9 cellular contexts compared by ENCODE assay signal in genomic region chr19:13055213-13056051, GRCh38. TPM values are rescaled to one million over a fixed set of nuclear protein-coding genes. Genes with fewer than 3 reads are reported as not detected.
A peak's percentile ranks its signal among the peaks of the same experiment; 100 is the strongest.
DNase-seq lines count a peak whose midpoint lies in the region; ATAC-seq and TF ChIP-seq lines count a peak whose summit lies in the region.
"Had no signal": no experiment of that assay in that cellular context is flagged by ENCODE, and none has a peak within 500 bp of the region (broad histone marks: within the 10 kb centered on the region; RNA-seq: fewer than 3 reads in every experiment).

No MANE protein-coding gene starts in this region.

- DNase-seq in BE2C: peak; percentile 69
- DNase-seq in SK-N-SH: peak; percentile 89
- peak; percentile 94 to 98 for DNase-seq in foreskin fibroblast
- peak; percentile 95 for DNase-seq in osteocyte (ENCODE audit: extremely low spot score, unreplicated experiment)
- DNase-seq in erythroblast (lab: John Stamatoyannopoulos, UW): no peak
- no peak for DNase-seq in NCI-H2227 treated with DMSO at 0.1 percent for 48 hours (lab: John Stamatoyannopoulos, UW)
- DNase-seq: NCI-H146 had no signal

- peak overlapping the region; percentile 100 for H3K27ac ChIP-seq in SK-N-SH (ENCODE audit: low read depth in 2 of 2, low read length in 1 of 2)

- peaks cover 36% of the 10 kb centered on the region for H3F3A ChIP-seq in SK-N-SH (replicated peaks; ENCODE audit: insufficient read depth)

- peak overlapping the region; percentile 94 for H3K27ac Mint-ChIP-seq in osteocyte (ENCODE audit: unreplicated experiment)

- ATAC-seq in HG03457 (IDR thresholded peaks at IDR 0.05; ENCODE audit: unreplicated experiment): no peak
- ATAC-seq in GM19324 (IDR thresholded peaks at IDR 0.05; ENCODE audit: low FRiP score, unreplicated experiment): no peak

- CTCF ChIA-PET in SK-N-SH (lab: Yijun Ruan, JAX): interaction anchor here (0.6 to 35.2 kb wide), 15 partner anchors 10 to 1351 kb away, joined by 3 to 506 read pairs (median 5); partner anchors contain the start of gene DAND5

- TF ChIP-seq CTCF in BE2C (IDR thresholded peaks at IDR 0.05; ENCODE audit: low read depth, low read length): no peak
- TF ChIP-seq CTCF in SK-N-SH (IDR thresholded peaks at IDR 0.05): no peak
- no peak for TF ChIP-seq CTCF in foreskin fibroblast (IDR thresholded peaks at IDR 0.05; ENCODE audit: low read depth, low read length)
- peak; percentile 16 for TF ChIP-seq CTCF in osteocyte (IDR thresholded peaks at IDR 0.05)

- H3K27me3 Mint-ChIP-seq in osteocyte (ENCODE audit: unreplicated experiment): no peaks in the 10 kb centered on the region

- no peak for TF ChIP-seq POLR2A in erythroblast (IDR thresholded peaks at IDR 0.05; ENCODE audit: low read length)

- H4K20me1 ChIP-seq in SK-N-SH (ENCODE audit: insufficient read depth): no peaks in the 10 kb centered on the region

- WGBS in SK-N-SH (ENCODE audit: low lambda C conversion rate): 16% methylated on average over 11 of the region's 29 CpGs

- peaks cover under 1% of the 10 kb centered on the region for H3K36me3 Mint-ChIP-seq in osteocyte (ENCODE audit: unreplicated experiment)

- H3K4me3 ChIP-seq in BE2C (ENCODE audit: low read depth, low read length) (no peak overlapping the region; the same call in none of the 2 replicates), SK-N-SH (ENCODE audit: low read depth in 2 of 2, low read length in 1 of 2) (peak overlapping the region; percentile 27 to 47), foreskin fibroblast (ENCODE audit: low read depth in 1 of 2, low read length in 2 of 2) (peak overlapping the region; percentile 29 to 35)

- no peaks in the 10 kb centered on the region for H3K9me3 Mint-ChIP-seq in osteocyte (ENCODE audit: unreplicated experiment)

- H2AFZ ChIP-seq in SK-N-SH (ENCODE audit: low read depth): no peak overlapping the region

- peak overlapping the region; percentile 88 for H3K4me2 ChIP-seq in SK-N-SH

- no peaks in the 10 kb centered on the region for H3K9me2 ChIP-seq in SK-N-SH

- TF ChIP-seq RAD21 in SK-N-SH (IDR thresholded peaks at IDR 0.05; ENCODE audit: low read length): no peak

- peak overlapping the region; percentile 93 for H3K9ac ChIP-seq in SK-N-SH

- H3K4me3 Mint-ChIP-seq in osteocyte (ENCODE audit: unreplicated experiment): peak overlapping the region; percentile 58

- H3K27me3 ChIP-seq in BE2C (no peaks in the 10 kb centered on the region), SK-N-SH (ENCODE audit: insufficient read depth) (no peaks in the 10 kb centered on the region)

- peaks cover 68% of the 10 kb centered on the region for H3K4me1 ChIP-seq in BE2C
- H3K4me1 ChIP-seq in SK-N-SH (ENCODE audit: control insufficient read depth in 1 of 2, insufficient read depth in 2 of 2, low read depth in 1 of 2, low read length in 1 of 2): peaks cover 85 to 99% of the 10 kb centered on the region in 2 experiments

- peaks cover 94% of the 10 kb centered on the region for H3K4me1 Mint-ChIP-seq in osteocyte (ENCODE audit: unreplicated experiment)

- H3K79me2 ChIP-seq in SK-N-SH (ENCODE audit: insufficient read depth): peaks cover 54% of the 10 kb centered on the region; the same call in 1 of the 2 replicates

- H3K36me3 ChIP-seq in BE2C (no peaks in the 10 kb centered on the region), SK-N-SH (replicated peaks in 1 of 2; ENCODE audit: control insufficient read depth in 1 of 2, insufficient read depth in 2 of 2, low read length in 1 of 2) (no peaks in the 10 kb centered on the region)

- H3K9me3 ChIP-seq in BE2C: no peaks in the 10 kb centered on the region
- no peaks in the 10 kb centered on the region for H3K9me3 ChIP-seq in SK-N-SH

- POLR2A ChIA-PET in SK-N-SH (lab: Yijun Ruan, JAX): interaction anchor here (0.8 to 2.5 kb wide), 12 partner anchors 12 to 97 kb away, joined by 3 to 11 read pairs (median 4); no protein-coding TSS in a partner anchor

- peak; percentile 62 to 92 for TF ChIP-seq EP300 in SK-N-SH (IDR thresholded peaks at IDR 0.05; ENCODE audit: borderline replicate concordance in 1 of 2, low read depth in 1 of 2, low read length in 1 of 2)

TF ChIP-seq in SK-N-SH, 30 proteins besides CTCF, POLR2A, EP300 and RAD21 (continues in another document):
- TF ChIP-seq FOXJ3 (CRISPR knock-in tag; IDR thresholded peaks at IDR 0.05) (no peak), MAX (IDR thresholded peaks at IDR 0.05; ENCODE audit: low read depth) (peak; percentile 93), TAF1 (IDR thresholded peaks at IDR 0.05; ENCODE audit: borderline replicate concordance, low read depth, low read length) (peak; percentile 21; the same call in 1 of the 2 replicates), RXRA (IDR thresholded peaks at IDR 0.05; ENCODE audit: borderline replicate concordance, low read depth) (peak; percentile 85), YY1 (IDR thresholded peaks at IDR 0.05; ENCODE audit: low read depth) (no peak), FOSL2 (IDR thresholded peaks at IDR 0.05; ENCODE audit: borderline replicate concordance, low read depth) (peak; percentile 64), JUND (IDR thresholded peaks at IDR 0.05) (peak; percentile 80), MEF2A (IDR thresholded peaks at IDR 0.05; ENCODE audit: borderline replicate concordance, low read depth) (peak; percentile 15; the same call in 1 of the 2 replicates), ELF1 (IDR thresholded peaks at IDR 0.05) (peak; percentile 29; the same call in 1 of the 2 replicates), RFX5 (IDR thresholded peaks at IDR 0.05; ENCODE audit: low read length) (no peak), NFIC (IDR thresholded peaks at IDR 0.05; ENCODE audit: borderline replicate concordance) (peak; percentile 87), REST (IDR thresholded peaks at IDR 0.05; ENCODE audit: low read depth, low read length) (no peak), TEAD4 (IDR thresholded peaks at IDR 0.05; ENCODE audit: borderline replicate concordance, insufficient read depth) (peak; percentile 93), FOXM1 (IDR thresholded peaks at IDR 0.05; ENCODE audit: low read depth) (peak; percentile 46; the same call in 1 of the 2 replicates), POLR2AphosphoS5 (IDR thresholded peaks at IDR 0.05; ENCODE audit: low read depth, low read length) (peak; percentile 33; the same call in 1 of the 2 replicates), GATA2 (CRISPR knock-in tag; IDR thresholded peaks at IDR 0.05) (no peak), GABPA (IDR thresholded peaks at IDR 0.05; ENCODE audit: low read depth) (no peak; the same call in 1 of the 2 replicates), TCF12 (IDR thresholded peaks at IDR 0.05) (peak; percentile 92), SMC3 (IDR thresholded peaks at IDR 0.05; ENCODE audit: low read depth, low read length) (no peak), NRF1 (IDR thresholded peaks at IDR 0.05; ENCODE audit: low read depth, low read length) (no peak), USF2 (IDR thresholded peaks at IDR 0.05; ENCODE audit: borderline replicate concordance, low read depth, low read length) (no peak), SIN3A (IDR thresholded peaks at IDR 0.05; ENCODE audit: borderline replicate concordance, low read depth, low read length) (peak; percentile 30; the same call in 1 of the 2 replicates), CHD2 (IDR thresholded peaks at IDR 0.05; ENCODE audit: low read length, partially characterized antibody) (peak; percentile 75), EZH2phosphoT487 (IDR thresholded peaks at IDR 0.05; ENCODE audit: borderline replicate concordance, low read depth) (no peak)

RNA-seq across cellular contexts. Expression of gene LYL1, which starts 47.2 kb away (rescaled TPM):
- polyA plus RNA-seq in BE2C (2012; ENCODE audit: insufficient read depth, insufficient read length, low read depth): 75.7 TPM
- polyA plus RNA-seq in SK-N-SH (2012; rRNA removed): 1.1 and 2.2 TPM in 2 replicates
- polyA plus RNA-seq in SK-N-SH (2012; cell fraction: cytosol; rRNA removed): 0.80 and 1.8 TPM in 2 replicates
- 3.7 and 4.9 TPM in 2 replicates for polyA plus RNA-seq in SK-N-SH (2012; cell fraction: nucleus; rRNA removed)
- total RNA-seq in osteocyte: not detected in 2 replicates

Comparison
In these comparisons a context has a peak if more than half of its experiments do, and no peak if none do; other contexts are left out.
1. DNase-seq: peak in BE2C (single experiment), SK-N-SH (single experiment), foreskin fibroblast (2 of 2) and osteocyte (single experiment); none in erythroblast (0 of 2) and NCI-H2227 treated with DMSO at 0.1 percent for 48 hours (single experiment).